8 cellular contexts compared by ENCODE assay signal in the genomic region with DNA sequence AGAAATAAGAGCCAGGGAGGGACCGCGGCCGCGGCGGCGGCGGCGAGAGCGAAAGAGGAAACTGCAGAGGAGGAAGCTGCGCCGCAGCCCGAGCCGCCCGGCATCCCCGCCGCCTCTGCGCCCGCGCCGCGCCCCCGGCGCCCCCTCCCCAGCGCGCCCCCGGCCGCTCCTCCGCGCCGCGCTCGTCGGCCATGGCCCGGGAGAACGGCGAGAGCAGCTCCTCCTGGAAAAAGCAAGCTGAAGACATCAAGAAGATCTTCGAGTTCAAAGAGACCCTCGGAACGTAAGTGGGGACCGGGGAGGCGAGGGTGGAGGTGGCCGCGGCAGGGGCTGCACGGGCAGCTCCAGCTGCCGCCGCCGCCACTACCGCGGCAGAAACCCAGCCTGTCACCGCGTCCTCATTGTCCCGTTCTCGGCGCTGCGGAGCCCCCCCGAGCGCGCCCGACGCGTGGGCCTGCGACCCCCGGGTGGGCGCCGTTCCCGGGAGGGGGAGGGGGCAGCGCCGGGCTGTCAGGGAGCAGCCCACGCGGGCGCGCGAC. TPM values are rescaled to one million over a fixed set of nuclear protein-coding genes. Genes with fewer than 3 reads are reported as not detected.
A peak's percentile ranks its signal among the peaks of the same experiment; 100 is the strongest.
DNase-seq lines count a peak whose midpoint lies in the region; ATAC-seq and TF ChIP-seq lines count a peak whose summit lies in the region.

No MANE protein-coding gene starts in this region.

- TF ChIP-seq CTCF in adrenal gland (IDR thresholded peaks at IDR 0.05) (no peak), lower leg skin (IDR thresholded peaks at IDR 0.05) (no peak)

- POLR2A ChIA-PET in activated CD4-positive, alpha-beta T cell treated with anti-CD3 and anti-CD28 coated beads for 36 hours (lab: Charles Lee): interaction anchor here (0.7 to 0.9 kb wide), 2 partner anchors 10 to 278 kb away, joined by 3 read pairs; no protein-coding TSS in a partner anchor

- peak overlapping the region; percentile 94 for H3K27ac Mint-ChIP-seq in activated CD4-positive, alpha-beta T cell treated with anti-CD3 and anti-CD28 coated beads for 36 hours

- peak overlapping the region; percentile 90 for H3K4me3 Mint-ChIP-seq in activated CD4-positive, alpha-beta T cell treated with anti-CD3 and anti-CD28 coated beads for 36 hours

- peaks cover 44% of the 10 kb centered on the region for H3K4me1 Mint-ChIP-seq in activated CD4-positive, alpha-beta T cell treated with anti-CD3 and anti-CD28 coated beads for 36 hours

- H3K36me3 Mint-ChIP-seq in activated CD4-positive, alpha-beta T cell treated with anti-CD3 and anti-CD28 coated beads for 36 hours (ENCODE audit: low read depth): peaks cover 3% of the 10 kb centered on the region

- H3K27ac ChIP-seq in adrenal gland (peak overlapping the region in 3 of 5 donors; percentile 32 to 88 (median 71)), urinary bladder (ENCODE audit: low read depth) (no peak overlapping the region)

- no peak for TF ChIP-seq POLR2A in adrenal gland (IDR thresholded peaks at IDR 0.05)
- TF ChIP-seq POLR2A in lower leg skin (IDR thresholded peaks at IDR 0.05): no peak

- peaks cover 4 to 5% of the 10 kb centered on the region in 2 donors for H3K4me1 ChIP-seq in adrenal gland (replicated peaks in 1 of 2)
- H3K4me1 ChIP-seq in urinary bladder (ENCODE audit: insufficient read depth): no peaks in the 10 kb centered on the region

- no peak for ATAC-seq in activated CD4-positive, alpha-beta T cell treated with anti-CD3 and anti-CD28 coated beads for 36 hours
- peak; percentile 15 for ATAC-seq in HG03139 (IDR thresholded peaks at IDR 0.05; ENCODE audit: unreplicated experiment)

- CTCF ChIA-PET in activated CD4-positive, alpha-beta T cell treated with anti-CD3 and anti-CD28 coated beads for 36 hours (lab: Charles Lee): no interaction called here

- no peaks in the 10 kb centered on the region for H3K9me3 ChIP-seq in adrenal gland (replicated peaks in 1 of 3)

- DNase-seq in activated CD4-positive, alpha-beta T cell treated with anti-CD3 and anti-CD28 coated beads for 36 hours: no peak
- DNase-seq in activated CD4-positive, alpha-beta T cell treated with anti-CD3 and anti-CD28 coated beads, Interleukin-2, amount 50 U/mL, for 1 hour: no peak
- DNase-seq in adrenal gland: peak in 1 of 7 donors; percentile 29
- no peak for DNase-seq in lower leg skin (ENCODE audit: low spot score in 2 of 2)
- no peak for DNase-seq in NCI-H2029 (lab: John Stamatoyannopoulos, UW)
- no peak for DNase-seq in NCI-H524 (lab: John Stamatoyannopoulos, UW)

- intact Hi-C loops in activated CD4-positive, alpha-beta T cell treated with anti-CD3 and anti-CD28 coated beads for 36 hours (cut with DNase I, micrococcal nuclease): loop anchor here (1.0 to 5.0 kb wide), 13 partner anchors 17 to 750 kb away; a partner anchor contains a TSS
- intact Hi-C loops in adrenal gland (cut with DNase I) (no loop called here), lower leg skin (cut with DNase I; ENCODE audit: low total_unique reads) (no loop called here)

- no peaks in the 10 kb centered on the region for H3K9me3 Mint-ChIP-seq in activated CD4-positive, alpha-beta T cell treated with anti-CD3 and anti-CD28 coated beads for 36 hours (ENCODE audit: low read depth)

- peak overlapping the region in 3 of 4 donors; percentile 33 to 80 (median 54) for H3K4me3 ChIP-seq in adrenal gland
- peak overlapping the region; percentile 87 for H3K4me3 ChIP-seq in lower leg skin (ENCODE audit: low read depth, poor library complexity, severe bottlenecking)
- H3K4me3 ChIP-seq in urinary bladder (ENCODE audit: low read depth, low read length): peak overlapping the region; percentile 89

- H3K36me3 ChIP-seq in adrenal gland (replicated peaks in 1 of 2) (no peaks in the 10 kb centered on the region), urinary bladder (ENCODE audit: insufficient read depth) (no peaks in the 10 kb centered on the region)

- no peaks in the 10 kb centered on the region for H3K27me3 ChIP-seq in adrenal gland

- WGBS in adrenal gland, 4 donors: 0 to 1% (median 0%) methylated on average over 17 to 70 of the region's 73 CpGs
- WGBS in lower leg skin, 2 donors: 0 to 1% methylated on average over 43 to 44 of the region's 73 CpGs
- under 1% methylated on average over 73 of the region's 73 CpGs for WGBS in urinary bladder

- peaks cover 4% of the 10 kb centered on the region for H3K27me3 Mint-ChIP-seq in activated CD4-positive, alpha-beta T cell treated with anti-CD3 and anti-CD28 coated beads for 36 hours

RNA-seq across cellular contexts. Expression of a gene that starts 0.3 kb away (rescaled TPM):
- total RNA-seq in activated CD4-positive, alpha-beta T cell treated with anti-CD3 and anti-CD28 coated beads for 36 hours: 10 to 100 TPM; 16.0 to 16.3 TPM
- 1 to 10 TPM; 3.6 to 9.4 (median 7.4) TPM for total RNA-seq in adrenal gland
- polyA plus RNA-seq in adrenal gland: 1 to 10 TPM; 2.3 to 4.5 (median 3.9) TPM
- total RNA-seq in lower leg skin: 10 to 100 TPM; 29.7 to 36.7 (median 33.3) TPM
- 7.6 TPM for total RNA-seq in urinary bladder
- polyA plus RNA-seq in urinary bladder: 5.6 TPM

Comparison
In these comparisons a context has a peak if more than half of its experiments do, and no peak if none do; other contexts are left out.
1. intact Hi-C loops: an anchor here in activated CD4-positive, alpha-beta T cell treated with anti-CD3 and anti-CD28 coated beads for 36 hours (1.0 to 5.0 kb wide); none called in adrenal gland and lower leg skin.